In the genomic region with DNA sequence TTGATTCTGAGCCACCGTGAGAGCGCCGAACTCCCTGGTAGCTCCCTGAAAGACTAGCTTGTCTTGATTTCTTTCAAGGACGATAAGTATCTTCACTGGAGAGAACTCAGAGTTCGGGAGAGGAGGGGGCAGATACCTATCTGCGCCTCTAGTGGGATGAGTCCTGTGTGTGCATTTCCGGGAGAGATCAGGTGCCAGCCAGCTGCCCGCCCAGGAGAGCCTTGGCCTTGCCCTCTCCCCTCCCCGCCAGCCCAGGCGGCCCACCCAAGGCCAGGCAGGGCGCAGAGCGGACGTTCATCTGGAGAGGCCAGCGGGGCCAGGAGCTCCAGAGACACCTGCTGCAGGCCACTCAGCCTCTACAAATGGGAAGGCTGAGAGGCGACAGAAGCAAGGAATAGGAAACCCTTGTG, we compare ENCODE assay signal across 8 cellular contexts. TPM values are rescaled to one million over a fixed set of nuclear protein-coding genes. Genes with fewer than 3 reads are reported as not detected.
DNase-seq lines count a peak whose midpoint lies in the region; ATAC-seq lines count a peak whose summit lies in the region.

No MANE protein-coding gene starts in this region.

- peak overlapping the region in 2 of 10 donors; percentile 58 to 67 for H3K27ac Mint-ChIP-seq in naive thymus-derived CD8-positive, alpha-beta T cell

- H3K4me3 Mint-ChIP-seq in naive thymus-derived CD8-positive, alpha-beta T cell: peak overlapping the region; percentile 65 to 84 (median 77)

- no peaks in the 10 kb centered on the region for H3K9me3 ChIP-seq in endocrine pancreas (ENCODE audit: control insufficient read depth, low read length)

- peak; percentile 37 to 54 for ATAC-seq in naive thymus-derived CD8-positive, alpha-beta T cell
- ATAC-seq in HG03095 (IDR thresholded peaks at IDR 0.05; ENCODE audit: unreplicated experiment): no peak

- peaks cover 14 to 45% (median 37%) of the 10 kb centered on the region in 4 donors for H3K4me1 Mint-ChIP-seq in naive thymus-derived CD8-positive, alpha-beta T cell

- H3K4me3 ChIP-seq in endocrine pancreas (ENCODE audit: control insufficient read depth, insufficient read depth, low read length): no peak overlapping the region

- no peaks in the 10 kb centered on the region for H3K36me3 Mint-ChIP-seq in naive thymus-derived CD8-positive, alpha-beta T cell

- POLR2A ChIA-PET in naive thymus-derived CD8-positive, alpha-beta T cell (lab: Charles Lee): interaction anchor here (0.8 to 2.0 kb wide), 9 partner anchors 10 to 296 kb away, joined by 3 to 10 read pairs (median 4); no protein-coding TSS in a partner anchor

- no peaks in the 10 kb centered on the region for H3K36me3 ChIP-seq in endocrine pancreas (ENCODE audit: control insufficient read depth, insufficient read depth, low read length)

- peak overlapping the region; percentile 66 for H3K9ac ChIP-seq in endocrine pancreas (ENCODE audit: control insufficient read depth, insufficient read depth, low read length)

- H3K27me3 ChIP-seq in endocrine pancreas (ENCODE audit: control insufficient read depth, insufficient read depth, low read length): no peaks in the 10 kb centered on the region

- H3K27me3 Mint-ChIP-seq in naive thymus-derived CD8-positive, alpha-beta T cell: peaks cover 3 to 25% (median 21%) of the 10 kb centered on the region in 5 donors

- no peaks in the 10 kb centered on the region for H3K9me3 Mint-ChIP-seq in naive thymus-derived CD8-positive, alpha-beta T cell

- no peaks in the 10 kb centered on the region for H3K4me1 ChIP-seq in endocrine pancreas (ENCODE audit: control insufficient read depth, insufficient read depth, low read length)

- DNase-seq in DMS79 (lab: John Stamatoyannopoulos, UW): peak; percentile 60
- peak; percentile 45 for DNase-seq in NCI-H69 (lab: John Stamatoyannopoulos, UW)
- DNase-seq in naive thymus-derived CD8-positive, alpha-beta T cell: peak in 3 of 10 donors; percentile 7 to 24 (median 15)
- no peak for DNase-seq in SKM-1 treated with dmso at 0.1 percent for 144 hours (lab: John Stamatoyannopoulos, UW; ENCODE audit: unreplicated experiment)
- no peak for DNase-seq in midbrain (lab: John Stamatoyannopoulos, UW)
- DNase-seq in SHP77 treated with DMSO at 0.1 percent for 48 hours (lab: John Stamatoyannopoulos, UW): no peak

RNA-seq across cellular contexts. Expression of gene CD9, which starts 1.0 kb away (rescaled TPM):
- total RNA-seq in naive thymus-derived CD8-positive, alpha-beta T cell: 10 to 100 TPM in 1 of 2 experiments, 1 to 10 TPM in 1; 7.9 to 11.7 TPM
- polyA plus RNA-seq in naive thymus-derived CD8-positive, alpha-beta T cell: 10 to 100 TPM; 23.4 to 43.4 (median 41.7) TPM

Comparison
In these comparisons a context has a peak if more than half of its experiments do, and no peak if none do; other contexts are left out.
1. DNase-seq: peak in DMS79 (single experiment) and NCI-H69 (single experiment); none in SKM-1 treated with dmso at 0.1 percent for 144 hours (single experiment), midbrain (single experiment) and SHP77 treated with DMSO at 0.1 percent for 48 hours (single experiment).